ENCODE assay signal across 11 cellular contexts in the genomic region with DNA sequence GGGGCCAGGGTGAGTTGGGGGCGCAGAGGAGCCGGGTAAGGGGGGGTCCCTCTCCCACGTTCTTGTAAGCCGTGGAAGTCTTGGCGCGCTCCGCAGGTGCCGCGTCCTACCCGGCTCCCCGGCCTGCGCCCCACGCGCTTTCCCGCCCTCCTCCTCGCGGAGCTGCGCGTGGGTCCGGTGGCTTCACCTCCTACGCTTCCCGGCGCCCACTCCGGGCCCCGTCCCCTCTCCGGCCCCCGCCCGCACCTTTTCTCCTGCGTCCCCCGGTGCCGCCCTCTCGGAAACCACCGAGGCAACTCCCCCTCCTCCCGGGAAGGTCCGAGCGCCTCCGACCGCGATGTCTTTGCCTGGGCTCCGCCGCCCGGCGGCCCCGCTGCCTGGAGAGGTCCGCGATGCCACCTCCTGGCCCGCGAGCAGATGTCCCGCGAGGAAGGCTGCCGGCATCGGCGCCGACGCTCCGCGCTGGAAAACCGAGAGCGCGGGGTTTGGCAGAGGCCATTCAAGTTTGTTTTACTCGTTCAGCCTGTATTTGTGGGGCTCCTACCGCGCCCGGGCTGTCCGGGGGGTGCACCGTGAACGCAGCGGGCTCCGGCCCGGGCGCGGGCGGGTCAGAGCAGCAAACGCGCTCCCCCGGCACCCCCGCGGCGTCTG.
DNase-seq lines count a peak whose midpoint lies in the region; ATAC-seq and TF ChIP-seq lines count a peak whose summit lies in the region.
"Had no signal": no experiment of that assay in that cellular context is flagged by ENCODE, and none has a peak within 500 bp of the region (broad histone marks: within the 10 kb centered on the region; RNA-seq: fewer than 3 reads in every experiment).

No MANE protein-coding gene starts in this region.

- H3K9me3 ChIP-seq in iPS-18c (ENCODE audit: control insufficient read depth, insufficient read depth, low read length): peaks cover 13% of the 10 kb centered on the region
- H3K9me3 ChIP-seq: neutrophil had no signal

- no peak for ATAC-seq in HG03196 (IDR thresholded peaks at IDR 0.05; ENCODE audit: unreplicated experiment)
- no peak for ATAC-seq in HG03135 (IDR thresholded peaks at IDR 0.05; ENCODE audit: unreplicated experiment)

- peak; percentile 40 for TF ChIP-seq CTCF in astrocyte of the spinal cord (IDR thresholded peaks at IDR 0.05; ENCODE audit: low read depth, low read length)

- in situ Hi-C loops in astrocyte of the spinal cord (cut with HindIII; ENCODE audit: low sequenced_read_pairs): no loop called here

- H3K4me3 ChIP-seq in astrocyte of the spinal cord (ENCODE audit: low read depth, low read length) (no peak overlapping the region), iPS-18c (ENCODE audit: insufficient read depth, low read depth, low read length) (peak overlapping the region; percentile 44)

- H3K27ac ChIP-seq in substantia nigra (ENCODE audit: low read depth, low read length, poor library complexity, severe bottlenecking): peak overlapping the region; percentile 63
- H3K27ac ChIP-seq: neutrophil had no signal

- peak; percentile 24 for DNase-seq in activated CD4-positive, alpha-beta T cell treated with anti-CD3 and anti-CD28 coated beads for 48 hours
- DNase-seq in activated CD4-positive, alpha-beta T cell treated with anti-CD3 and anti-CD28 coated beads for 1 hour: no peak
- peak; percentile 9 for DNase-seq in astrocyte of the spinal cord (ENCODE audit: low read depth, low spot score)
- peak in 31 of 49 donors; percentile 7 to 66 (median 40) for DNase-seq in substantia nigra (lab: John Stamatoyannopoulos, UW)
- DNase-seq in stimulated activated naive CD4-positive, alpha-beta T cell (lab: John Stamatoyannopoulos, UW): no peak
- DNase-seq: NCI-H2029; stimulated activated CD8-positive, alpha-beta memory T cell treated with anti-CD3 and anti-CD28 coated beads, Interleukin-4, amount 100 ng/mL, for 48 hours had no signal

Comparison
In these comparisons a context has a peak if more than half of its experiments do, and no peak if none do; other contexts are left out.
1. DNase-seq: peak in activated CD4-positive, alpha-beta T cell treated with anti-CD3 and anti-CD28 coated beads for 48 hours (single experiment), astrocyte of the spinal cord (single experiment) and substantia nigra (31 of 49); none in activated CD4-positive, alpha-beta T cell treated with anti-CD3 and anti-CD28 coated beads for 1 hour (single experiment) and stimulated activated naive CD4-positive, alpha-beta T cell (0 of 6).